30 cellular contexts compared by ENCODE assay signal in genomic region chr2:52264911-52265310, GRCh38.
"Had no signal": no experiment of that assay in that cellular context is flagged by ENCODE, and none has a peak within 500 bp of the region (broad histone marks: within the 10 kb centered on the region; RNA-seq: fewer than 3 reads in every experiment).

No MANE protein-coding gene starts in this region.

- H3K4me3 ChIP-seq: adrenal gland, body of pancreas, gastroesophageal sphincter, heart right ventricle, hepatocyte had no signal

- H3K27ac ChIP-seq: adrenal gland, body of pancreas, epithelial cell of prostate, foreskin keratinocyte, gastroesophageal sphincter, heart right ventricle, hepatocyte, WERI-Rb-1 had no signal

- H2AFZ ChIP-seq: hepatocyte had no signal

- H3K4me1 ChIP-seq: adrenal gland, body of pancreas, foreskin keratinocyte, gastroesophageal sphincter, heart right ventricle had no signal

- H3K4me2 ChIP-seq: hepatocyte had no signal

- H3K79me2 ChIP-seq: hepatocyte had no signal

- H3K9me3 ChIP-seq: adrenal gland, body of pancreas, gastroesophageal sphincter had no signal

- DNase-seq: activated B cell treated with CpG ODN at 0.5 μM for 24 hours; activated CD4-positive, alpha-beta T cell treated with anti-CD3 and anti-CD28 coated beads for 48 hours; activated CD4-positive, alpha-beta T cell treated with anti-CD3 and anti-CD28 coated beads, Interleukin-2, amount 50 U/mL, for 1 hour; activated CD4-positive, alpha-beta T cell treated with anti-CD3 and anti-CD28 coated beads, Interleukin-2, amount 50 U/mL, for 48 hours; activated CD8-positive, alpha-beta memory T cell treated with anti-CD3 and anti-CD28 coated beads for 24 hours; activated CD8-positive, alpha-beta T cell treated with anti-CD3 and anti-CD28 coated beads for 36 hours; activated effector memory CD4-positive, alpha-beta T cell treated with Interleukin-2 at 50 U/mL for 16 hours; activated naive CD4-positive, alpha-beta T cell treated with anti-CD3 and anti-CD28 coated beads for 36 hours; activated naive CD8-positive, alpha-beta T cell treated with anti-CD3 and anti-CD28 coated beads for 36 hours; activated naive CD8-positive, alpha-beta T cell treated with anti-CD3 and anti-CD28 coated beads, Interleukin-2, amount 50 U/mL, for 24 hours; activated T-cell treated with anti-CD3 and anti-CD28 coated beads, Interleukin-2, amount 50 U/mL, for 4 hours; adrenal gland; amygdala; aorta; body of pancreas; caudate nucleus; cortex of kidney; dermis blood vessel endothelial cell; effector CD4-positive, alpha-beta T cell; effector memory CD8-positive, alpha-beta T cell; foreskin keratinocyte; heart right ventricle; T-helper 17 cell; T1000; WERI-Rb-1 had no signal

- H3K36me3 ChIP-seq: adrenal gland, gastroesophageal sphincter, heart right ventricle, WERI-Rb-1 had no signal

- H3K27me3 ChIP-seq: adrenal gland, body of pancreas, foreskin keratinocyte, gastroesophageal sphincter, heart right ventricle, hepatocyte had no signal

- ATAC-seq: activated CD4-positive, CD25-positive, alpha-beta regulatory T cell treated with anti-CD3 and anti-CD28 coated beads, Interleukin-2, amount 50 U/mL, for 24 hours; activated CD8-positive, alpha-beta T cell treated with anti-CD3 and anti-CD28 coated beads for 36 hours; activated naive CD8-positive, alpha-beta T cell treated with anti-CD3 and anti-CD28 coated beads, Interleukin-2, amount 50 U/mL, for 24 hours; activated T-cell treated with anti-CD3 and anti-CD28 coated beads, Interleukin-2, amount 50 U/mL, for 4 hours; activated T-helper 17 cell treated with anti-CD3 and anti-CD28 coated beads, Interleukin-2, amount 50 U/mL, for 72 hours; body of pancreas; effector memory CD8-positive, alpha-beta T cell; foreskin keratinocyte; gastroesophageal sphincter; heart right ventricle; T-helper 17 cell had no signal
